Comparison of ENCODE assay signal across 8 cellular contexts in the genomic region with DNA sequence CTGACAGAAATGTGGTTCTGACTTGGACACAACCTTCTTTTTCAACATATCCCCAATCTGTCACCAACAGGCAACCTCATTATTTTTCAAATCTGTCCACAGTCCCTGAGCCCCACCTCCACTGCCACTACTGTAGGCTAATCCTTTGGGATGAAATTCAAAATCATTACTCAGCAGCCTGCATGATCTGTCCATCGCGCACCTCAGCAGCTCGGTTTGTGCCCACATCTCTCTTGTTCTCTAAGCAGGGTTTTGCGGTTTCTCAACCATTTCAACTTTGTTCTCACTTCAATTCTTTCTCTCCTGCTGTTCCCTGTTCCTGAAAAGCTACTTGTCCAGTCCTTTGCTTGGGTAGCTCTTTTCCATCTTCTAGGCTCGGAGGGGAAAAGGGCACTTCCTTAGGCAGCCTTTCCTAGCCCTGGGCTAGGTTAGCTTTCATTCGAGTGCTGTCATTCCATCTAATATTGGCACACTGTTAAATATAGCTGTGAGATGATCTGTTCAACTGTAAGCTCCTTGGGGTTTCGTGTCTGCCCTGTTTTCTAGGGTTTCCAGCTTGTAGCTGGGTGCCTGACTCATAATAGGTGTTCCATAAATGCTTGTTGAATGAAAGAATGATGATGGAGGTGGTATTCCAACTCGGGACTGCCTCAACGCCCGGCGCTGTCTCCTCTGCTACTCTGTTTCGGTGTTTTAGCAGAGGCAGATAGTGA. TPM values are rescaled to one million over a fixed set of nuclear protein-coding genes. Genes with fewer than 3 reads are reported as not detected.
A peak's percentile ranks its signal among the peaks of the same experiment; 100 is the strongest.
DNase-seq lines count a peak whose midpoint lies in the region; ATAC-seq, FAIRE-seq and TF ChIP-seq lines count a peak whose summit lies in the region.

No MANE protein-coding gene starts in this region.

- peaks cover 5% of the 10 kb centered on the region for H3K36me3 ChIP-seq in brain microvascular endothelial cell (replicated peaks)
- H3K36me3 ChIP-seq in right lobe of liver = peaks cover 0 to 5% (median 3%) of the 10 kb centered on the region in 4 donors
- peaks cover 37% of the 10 kb centered on the region for H3K36me3 ChIP-seq in upper lobe of right lung

- peaks cover 0 to 5% (median 0%) of the 10 kb centered on the region in 4 donors for H3K9me3 ChIP-seq in right lobe of liver
- H3K9me3 ChIP-seq in upper lobe of right lung = no peaks in the 10 kb centered on the region

- intact Hi-C loops in right lobe of liver (cut with DNase I) (no loop called here), upper lobe of right lung (cut with DNase I) (no loop called here)

- WGBS in right lobe of liver (ENCODE audit: insufficient coverage, low coverage, low lambda C conversion rate, missing lambda C conversion rate) = 42% methylated on average over 11 of the region's 12 CpGs

- H3K4me3 ChIP-seq in brain microvascular endothelial cell (ENCODE audit: low read depth, low read length) (peak overlapping the region; percentile 79), right lobe of liver (peak overlapping the region; percentile 59 to 66 (median 60)), upper lobe of right lung (peak overlapping the region; percentile 71)

- DNase-seq in brain microvascular endothelial cell (no peak), right lobe of liver (no peak), upper lobe of right lung (no peak), RCC 7860 (ENCODE audit: low spot score) (no peak), germinal center (ENCODE audit: low spot score) (no peak)
- no peak for DNase-seq in stimulated activated CD4-positive, alpha-beta T cell treated with anti-CD3 and anti-CD28 coated beads, Interleukin-2, amount 100 ng/mL, for 24 hours

- H3K27ac ChIP-seq in C4-2B = peak overlapping the region; percentile 93
- peak overlapping the region; percentile 67 for H3K27ac ChIP-seq in brain microvascular endothelial cell
- peak overlapping the region; percentile 94 to 97 (median 95) for H3K27ac ChIP-seq in right lobe of liver
- H3K27ac ChIP-seq in upper lobe of right lung = peak overlapping the region; percentile 98

- ATAC-seq in HG03354 (IDR thresholded peaks at IDR 0.05; ENCODE audit: poor library complexity, severe bottlenecking, unreplicated experiment) (peak; percentile 34), right lobe of liver (no peak), upper lobe of right lung (no peak)

- in situ Hi-C loops in brain microvascular endothelial cell (cut with HindIII; ENCODE audit: low pct_ligation_motif_present, low sequenced_read_pairs) = no loop called here

- TF ChIP-seq CTCF in C4-2B (conservative IDR thresholded peaks at IDR 0.05) (no peak), brain microvascular endothelial cell (IDR thresholded peaks at IDR 0.05; ENCODE audit: low read depth, low read length, missing control alignments) (no peak), right lobe of liver (IDR thresholded peaks at IDR 0.05) (no peak), upper lobe of right lung (IDR thresholded peaks at IDR 0.05) (no peak)

- no peak for FAIRE-seq in RCC 7860 (lab: Jason Lieb, UNC)

- H3K4me1 ChIP-seq in right lobe of liver (peaks cover 0 to 7% (median 0%) of the 10 kb centered on the region in 4 donors), upper lobe of right lung (peaks cover 13% of the 10 kb centered on the region)

- no peaks in the 10 kb centered on the region for H3K27me3 ChIP-seq in brain microvascular endothelial cell (replicated peaks)
- H3K27me3 ChIP-seq in right lobe of liver = no peaks in the 10 kb centered on the region
- H3K27me3 ChIP-seq in upper lobe of right lung = no peaks in the 10 kb centered on the region

- no peak for TF ChIP-seq POLR2A in right lobe of liver (IDR thresholded peaks at IDR 0.05)

RNA-seq across cellular contexts. Expression of a gene that starts 0.7 kb away (rescaled TPM):
- total RNA-seq in right lobe of liver = 1 to 10 TPM; 2.9 to 9.2 (median 4.8) TPM
- total RNA-seq in upper lobe of right lung = 10.7 TPM

RNA-seq across cellular contexts. Expression of a gene that starts 12.6 kb away (rescaled TPM):
- total RNA-seq in right lobe of liver (10 to 100 TPM; 18.7 to 31.6 (median 27.0) TPM), upper lobe of right lung (32.3 TPM)
